Comparison of ENCODE assay signal across 8 cellular contexts in genomic region chr3:82133070-82133606, GRCh38.
DNase-seq lines count a peak whose midpoint lies in the region; ATAC-seq and TF ChIP-seq lines count a peak whose summit lies in the region.

No MANE protein-coding gene starts in this region.

- no peaks in the 10 kb centered on the region for H3K36me3 ChIP-seq in heart right ventricle

- peak; percentile 73 to 93 (median 87) for TF ChIP-seq CTCF in heart right ventricle (IDR thresholded peaks at IDR 0.05)

- no peak overlapping the region for H3K4me3 ChIP-seq in heart right ventricle

- H3K9me3 Mint-ChIP-seq in activated naive CD8-positive, alpha-beta T cell treated with anti-CD3 and anti-CD28 coated beads for 36 hours, result no peaks in the 10 kb centered on the region

- no peak overlapping the region for H3K27ac ChIP-seq in heart right ventricle

- H3K4me1 Mint-ChIP-seq in activated naive CD8-positive, alpha-beta T cell treated with anti-CD3 and anti-CD28 coated beads for 36 hours, result no peaks in the 10 kb centered on the region

- no peak overlapping the region for H3K4me3 Mint-ChIP-seq in activated naive CD8-positive, alpha-beta T cell treated with anti-CD3 and anti-CD28 coated beads for 36 hours

- intact Hi-C loops in heart right ventricle (cut with DNase I), result loop anchor here (2.0 to 10.0 kb wide), 14 partner anchors 118 to 718 kb away; partner anchors contain the start of gene GBE1 (in 2 of the 10)

- peaks cover 17% of the 10 kb centered on the region for H3K27me3 Mint-ChIP-seq in activated naive CD8-positive, alpha-beta T cell treated with anti-CD3 and anti-CD28 coated beads for 36 hours

- H3K9me3 ChIP-seq in heart right ventricle, result no peaks in the 10 kb centered on the region

- WGBS in heart right ventricle, 2 donors, result 23 to 29% methylated on average over 5 of the region's 5 CpGs

- ATAC-seq in GM19455 (IDR thresholded peaks at IDR 0.05; ENCODE audit: unreplicated experiment) (peak; percentile 86), HG03439 (IDR thresholded peaks at IDR 0.05; ENCODE audit: unreplicated experiment) (peak; percentile 76), heart right ventricle (peak in 7 of 8 donors; percentile 63 to 89 (median 78))

- no peaks in the 10 kb centered on the region for H3K4me1 ChIP-seq in heart right ventricle

- H3K36me3 Mint-ChIP-seq in activated naive CD8-positive, alpha-beta T cell treated with anti-CD3 and anti-CD28 coated beads for 36 hours, result no peaks in the 10 kb centered on the region

- DNase-seq in EH (ENCODE audit: low read depth), result peak; percentile 61
- peak; percentile 70 for DNase-seq in OCI-M1 (lab: John Stamatoyannopoulos, UW)
- DNase-seq in activated naive CD8-positive, alpha-beta T cell treated with anti-CD3 and anti-CD28 coated beads for 36 hours, result peak; percentile 12
- DNase-seq in heart right ventricle, result peak; percentile 44 to 53
- peak; percentile 12 for DNase-seq in putamen (ENCODE audit: low spot score)
- DNase-seq in occipital lobe (lab: John Stamatoyannopoulos, UW), result no peak

- no peak overlapping the region for H3K27ac Mint-ChIP-seq in activated naive CD8-positive, alpha-beta T cell treated with anti-CD3 and anti-CD28 coated beads for 36 hours

- H3K27me3 ChIP-seq in heart right ventricle, result no peaks in the 10 kb centered on the region
